ENCODE assay signal across 13 cellular contexts in genomic region chr17:20206068-20206467, GRCh38.
DNase-seq lines count a peak whose midpoint lies in the region; ATAC-seq, FAIRE-seq and TF ChIP-seq lines count a peak whose summit lies in the region.
"Had no signal": no experiment of that assay in that cellular context is flagged by ENCODE, and none has a peak within 500 bp of the region (broad histone marks: within the 10 kb centered on the region; RNA-seq: fewer than 3 reads in every experiment).

No MANE protein-coding gene starts in this region.

- H4K5ac ChIP-seq in mesendoderm (ENCODE audit: low read length): no peak overlapping the region

- H3K18ac ChIP-seq in mesendoderm (ENCODE audit: low read length): no peak overlapping the region

- H3K4me3 Mint-ChIP-seq in activated T-cell treated with anti-CD3 and anti-CD28 coated beads, Interleukin-2, amount 50 U/mL, for 4 hours: no peak overlapping the region
- H3K4me3 Mint-ChIP-seq: naive B cell had no signal

- no peak overlapping the region for H2AK5ac ChIP-seq in mesendoderm (ENCODE audit: low read length)

- peak; percentile 50 for DNase-seq in A172 (ENCODE audit: low spot score)
- DNase-seq in H54 (ENCODE audit: insufficient read length, low spot score): no peak
- no peak for DNase-seq in activated T-cell treated with anti-CD3 and anti-CD28 coated beads, Interleukin-2, amount 50 U/mL, for 4 hours
- DNase-seq in mesendoderm: peak; percentile 25
- DNase-seq in GM19239 (ENCODE audit: insufficient read length, low spot score): no peak
- DNase-seq in D721Med (ENCODE audit: insufficient read length, low spot score): no peak
- DNase-seq in H7: no peak
- DNase-seq: naive B cell, NCI-H2081 had no signal

- no peak for TF ChIP-seq POLR2A in H54 (IDR thresholded peaks at IDR 0.05; ENCODE audit: low read depth, low read length)

- H3K27ac ChIP-seq in mesendoderm (ENCODE audit: low read depth, low read length): no peak overlapping the region

- no peak overlapping the region for H3K9ac ChIP-seq in mesendoderm (ENCODE audit: low read length)

- H3K4me2 ChIP-seq in mesendoderm (ENCODE audit: low read length): no peak overlapping the region

- WGBS in mesendoderm (ENCODE audit: extremely low coverage, insufficient coverage, low lambda C conversion rate): no CpG with 5 or more reads among the region's 3 CpGs

- peak; percentile 11 for FAIRE-seq in H54 (lab: Jason Lieb, UNC)
- FAIRE-seq in GM19239 (lab: Jason Lieb, UNC): no peak
- no peak for FAIRE-seq in D721Med (lab: Jason Lieb, UNC)
- FAIRE-seq: H1 had no signal

- H3K9me3 Mint-ChIP-seq in activated T-cell treated with anti-CD3 and anti-CD28 coated beads, Interleukin-2, amount 50 U/mL, for 4 hours: no peaks in the 10 kb centered on the region
- H3K9me3 Mint-ChIP-seq: brain; CD4-positive, alpha-beta memory T cell; naive B cell had no signal

- peaks cover 9% of the 10 kb centered on the region for H3K79me1 ChIP-seq in mesendoderm (ENCODE audit: low read length)

- H3K4me1 ChIP-seq in mesendoderm (ENCODE audit: control insufficient read depth, low read depth, low read length): no peaks in the 10 kb centered on the region

- H3K4me1 Mint-ChIP-seq in activated T-cell treated with anti-CD3 and anti-CD28 coated beads, Interleukin-2, amount 50 U/mL, for 4 hours (ENCODE audit: low read depth): peaks cover 19% of the 10 kb centered on the region

- no peaks in the 10 kb centered on the region for H3K36me3 Mint-ChIP-seq in activated T-cell treated with anti-CD3 and anti-CD28 coated beads, Interleukin-2, amount 50 U/mL, for 4 hours (ENCODE audit: insufficient read depth)

- no peak overlapping the region for H3K56ac ChIP-seq in mesendoderm (ENCODE audit: low read length)

- H3K79me2 ChIP-seq in mesendoderm (ENCODE audit: control insufficient read depth, insufficient read depth, low read length): peaks cover 2% of the 10 kb centered on the region

- no peak for TF ChIP-seq CTCF in D721Med (IDR thresholded peaks at IDR 0.05; ENCODE audit: insufficient read depth, missing control alignments)

- H2BK5ac ChIP-seq in mesendoderm (ENCODE audit: low read length): no peak overlapping the region

- H3K23ac ChIP-seq in mesendoderm (ENCODE audit: low read length): no peak overlapping the region

- no peak overlapping the region for H3K4ac ChIP-seq in mesendoderm (ENCODE audit: low read depth, low read length)

- no peaks in the 10 kb centered on the region for H3K27me3 ChIP-seq in mesendoderm (ENCODE audit: insufficient read depth, low read length, poor library complexity)
- no peaks in the 10 kb centered on the region for H3K27me3 ChIP-seq in H7 (ENCODE audit: control insufficient read depth, insufficient read depth, low read length)

- no peaks in the 10 kb centered on the region for H3K27me3 Mint-ChIP-seq in activated T-cell treated with anti-CD3 and anti-CD28 coated beads, Interleukin-2, amount 50 U/mL, for 4 hours (ENCODE audit: low read depth)
- H3K27me3 Mint-ChIP-seq: CD4-positive, alpha-beta memory T cell; naive B cell had no signal

- H2BK120ac ChIP-seq in mesendoderm (ENCODE audit: low read depth, low read length): no peak overlapping the region

- no peak overlapping the region for H3K4me3 ChIP-seq in mesendoderm (ENCODE audit: low read length)
- no peak overlapping the region for H3K4me3 ChIP-seq in H7 (ENCODE audit: insufficient read depth, low read depth, low read length)

- H4K8ac ChIP-seq in mesendoderm (ENCODE audit: low read depth, low read length): no peak overlapping the region

- H3K36me3 ChIP-seq in mesendoderm (ENCODE audit: control insufficient read depth, insufficient read depth, low read length) (no peaks in the 10 kb centered on the region), H7 (replicated peaks; ENCODE audit: control insufficient read depth, insufficient read depth, low read length) (peaks cover 3% of the 10 kb centered on the region)

- no peak overlapping the region for H2BK15ac ChIP-seq in mesendoderm (replicated peaks; ENCODE audit: low read depth)

- peak; percentile 75 for ATAC-seq in activated T-cell treated with anti-CD3 and anti-CD28 coated beads, Interleukin-2, amount 50 U/mL, for 4 hours
- no peak for ATAC-seq in HG03432 (IDR thresholded peaks at IDR 0.05; ENCODE audit: unreplicated experiment)

Comparison
In these comparisons a context has a peak if more than half of its experiments do, and no peak if none do; other contexts are left out.
1. DNase-seq: peak in A172 (single experiment) and mesendoderm (single experiment); none in H54 (single experiment), activated T-cell treated with anti-CD3 and anti-CD28 coated beads, Interleukin-2, amount 50 U/mL, for 4 hours (single experiment), GM19239 (single experiment), D721Med (single experiment) and H7 (single experiment).